11 cellular contexts compared by ENCODE assay signal in genomic region chr20:49283176-49283702, GRCh38. TPM values are rescaled to one million over a fixed set of nuclear protein-coding genes. Genes with fewer than 3 reads are reported as not detected.
DNase-seq lines count a peak whose midpoint lies in the region; ATAC-seq and TF ChIP-seq lines count a peak whose summit lies in the region.
"Had no signal": no experiment of that assay in that cellular context is flagged by ENCODE, and none has a peak within 500 bp of the region (broad histone marks: within the 10 kb centered on the region; RNA-seq: fewer than 3 reads in every experiment).

No MANE protein-coding gene starts in this region.

- in situ Hi-C loops in mammary epithelial cell (cut with MboI; ENCODE audit: low sequenced_read_pairs in 2 of 2) (no loop called here), GM13977 (cut with MboI; ENCODE audit: low pct_unique_long_range_greater_than_20kb, low sequenced_read_pairs, unreplicated experiment) (no loop called here), gastrocnemius medialis (cut with MboI; ENCODE audit: low sequenced_read_pairs in 4 of 4) (no loop called here)

- H3K36me3 ChIP-seq in MG63: peaks cover 98% of the 10 kb centered on the region
- peaks cover 79% of the 10 kb centered on the region for H3K36me3 ChIP-seq in mammary epithelial cell (ENCODE audit: insufficient read depth, low read length)
- H3K36me3 ChIP-seq in gastrocnemius medialis: peaks cover 0 to 89% of the 10 kb centered on the region in 2 donors
- peaks cover 8 to 42% of the 10 kb centered on the region in 2 donors for H3K36me3 ChIP-seq in prostate gland

- dilution Hi-C loops in mammary epithelial cell (cut with HindIII; ENCODE audit: low sequenced_read_pairs): no loop called here

- CTCF ChIA-PET in mammary epithelial cell (lab: Charles Lee; ENCODE audit: low non-redundant PET): no interaction called here

- H3K27me3 ChIP-seq in MG63: no peaks in the 10 kb centered on the region; the same call in 1 of the 2 replicates
- no peaks in the 10 kb centered on the region for H3K27me3 ChIP-seq in mammary epithelial cell (ENCODE audit: insufficient read depth, low read length)
- no peaks in the 10 kb centered on the region for H3K27me3 ChIP-seq in gastrocnemius medialis
- no peaks in the 10 kb centered on the region for H3K27me3 ChIP-seq in prostate gland (replicated peaks; ENCODE audit: insufficient read depth)

- H3K27ac ChIP-seq in mammary epithelial cell (ENCODE audit: insufficient read depth, low read depth, low read length) (no peak overlapping the region), gastrocnemius medialis (no peak overlapping the region), prostate gland (no peak overlapping the region)

- peak overlapping the region; percentile 0 to 40 (median 1) for H3K27ac Mint-ChIP-seq in nephron

- peak; percentile 41 for DNase-seq in EL
- DNase-seq in MG63: no peak
- no peak for DNase-seq in mammary epithelial cell
- no peak for DNase-seq in GM13977 (ENCODE audit: low spot score)
- DNase-seq in gastrocnemius medialis: no peak
- no peak for DNase-seq in prostate gland (ENCODE audit: low spot score)
- DNase-seq: effector CD4-positive, alpha-beta T cell; mucosa of descending colon; NCI-H345 had no signal

- intact Hi-C loops in mammary epithelial cell (cut with micrococcal nuclease): no loop called here
- intact Hi-C loops in gastrocnemius medialis (cut with DNase I; ENCODE audit: low total_unique reads): no loop called here
- intact Hi-C loops in prostate gland (cut with DNase I): no loop called here

- no peak for TF ChIP-seq CTCF in mammary epithelial cell (conservative IDR thresholded peaks at IDR 0.05 in 1 of 2, IDR thresholded peaks at IDR 0.05 in 1 of 2; ENCODE audit: extremely low read depth in 1 of 2, insufficient read depth in 1 of 2, low read depth in 1 of 2, low read length in 2 of 2)
- no peak for TF ChIP-seq CTCF in nephron (IDR thresholded peaks at IDR 0.05; ENCODE audit: unreplicated experiment in 3 of 3)
- TF ChIP-seq CTCF in GM13977 (IDR thresholded peaks at IDR 0.05; ENCODE audit: extremely low read depth, insufficient read depth, missing control alignments): no peak
- no peak for TF ChIP-seq CTCF in gastrocnemius medialis (IDR thresholded peaks at IDR 0.05 in 4 of 5, conservative IDR thresholded peaks at IDR 0.05 in 1 of 5)
- TF ChIP-seq CTCF in prostate gland (IDR thresholded peaks at IDR 0.05): no peak

- peak overlapping the region; percentile 87 to 94 (median 91) for H3K4me3 Mint-ChIP-seq in nephron

- H3K9me3 Mint-ChIP-seq in nephron: peaks cover 67% of the 10 kb centered on the region

- H2AFZ ChIP-seq in mammary epithelial cell (ENCODE audit: low read depth, low read length): no peak overlapping the region

- TF ChIP-seq POLR2A in gastrocnemius medialis (IDR thresholded peaks at IDR 0.05) (no peak), prostate gland (IDR thresholded peaks at IDR 0.05) (no peak)

- peaks cover 98% of the 10 kb centered on the region for H3K79me2 ChIP-seq in mammary epithelial cell (ENCODE audit: insufficient read depth, low read length)

- H3K4me1 ChIP-seq in mammary epithelial cell (ENCODE audit: insufficient read depth, low read length) (peaks cover 64% of the 10 kb centered on the region), gastrocnemius medialis (peaks cover 40 to 46% of the 10 kb centered on the region in 2 donors), prostate gland (replicated peaks) (peaks cover 10% of the 10 kb centered on the region)

- H3K4me1 Mint-ChIP-seq in nephron: peaks cover 78% of the 10 kb centered on the region

- H3K9me3 ChIP-seq in MG63 (0 out of 2 replicates have a peak, but pooled peaks cover 3% of the 10 kb centered on the region), mammary epithelial cell (replicated peaks; ENCODE audit: insufficient read depth, low read length) (no peaks in the 10 kb centered on the region), gastrocnemius medialis (peaks cover 0 to 7% (median 0%) of the 10 kb centered on the region in 3 donors), prostate gland (no peaks in the 10 kb centered on the region)

- BruUV-seq in mammary epithelial cell (replicated peaks; lab: Mats Ljungman, UMichigan): no TSS peak

- WGBS in mammary epithelial cell (ENCODE audit: low coverage, missing lambda C conversion rate): 97% methylated on average over 9 of the region's 9 CpGs
- 94% methylated on average over 9 of the region's 9 CpGs for WGBS in prostate gland

- H4K20me1 ChIP-seq in mammary epithelial cell (ENCODE audit: insufficient read depth, low read length): peaks cover 69% of the 10 kb centered on the region

- ATAC-seq in HG03521 (IDR thresholded peaks at IDR 0.05; ENCODE audit: unreplicated experiment) (no peak), gastrocnemius medialis (no peak)
- ATAC-seq: mucosa of descending colon had no signal

- H3K9ac ChIP-seq in mammary epithelial cell (ENCODE audit: insufficient read depth, low read length): no peak overlapping the region

- peaks cover 100% of the 10 kb centered on the region for H3K36me3 Mint-ChIP-seq in nephron (ENCODE audit: low read depth)

- H3K27me3 Mint-ChIP-seq in nephron (ENCODE audit: low read depth): peaks cover 4% of the 10 kb centered on the region

- peak overlapping the region; percentile 98 for H3K4me3 ChIP-seq in MG63
- peak overlapping the region in 1 of 3 experiments; percentile 10 for H3K4me3 ChIP-seq in mammary epithelial cell (replicated peaks in 1 of 3; ENCODE audit: insufficient read depth in 1 of 3, low read depth in 2 of 3, low read length in 3 of 3)
- no peak overlapping the region for H3K4me3 ChIP-seq in gastrocnemius medialis
- H3K4me3 ChIP-seq in prostate gland: no peak overlapping the region
- H3K4me3 ChIP-seq: mucosa of descending colon had no signal

- peak overlapping the region; percentile 90 for H3K4me2 ChIP-seq in mammary epithelial cell (ENCODE audit: insufficient read depth, low read depth, low read length)

RNA-seq across cellular contexts. Expression of gene ZNFX1, which starts 5.4 kb away (rescaled TPM):
- total RNA-seq in MG63 (2014; rRNA removed; shearing (Covaris generic); ENCODE audit: low replicate concordance): 29.6 and 34.3 TPM in 2 replicates
- total RNA-seq in mammary epithelial cell: 10 to 100 TPM; 24.9 to 34.0 TPM
- polyA plus RNA-seq in mammary epithelial cell: 6.3 TPM
- 54.2 TPM for polyA minus RNA-seq in mammary epithelial cell
- total RNA-seq in gastrocnemius medialis: 10 to 100 TPM; 28.7 to 34.9 (median 31.1) TPM
- total RNA-seq in prostate gland: 10 to 100 TPM; 25.6 to 32.7 TPM
